ENCODE assay signal across 12 cellular contexts in the genomic region with DNA sequence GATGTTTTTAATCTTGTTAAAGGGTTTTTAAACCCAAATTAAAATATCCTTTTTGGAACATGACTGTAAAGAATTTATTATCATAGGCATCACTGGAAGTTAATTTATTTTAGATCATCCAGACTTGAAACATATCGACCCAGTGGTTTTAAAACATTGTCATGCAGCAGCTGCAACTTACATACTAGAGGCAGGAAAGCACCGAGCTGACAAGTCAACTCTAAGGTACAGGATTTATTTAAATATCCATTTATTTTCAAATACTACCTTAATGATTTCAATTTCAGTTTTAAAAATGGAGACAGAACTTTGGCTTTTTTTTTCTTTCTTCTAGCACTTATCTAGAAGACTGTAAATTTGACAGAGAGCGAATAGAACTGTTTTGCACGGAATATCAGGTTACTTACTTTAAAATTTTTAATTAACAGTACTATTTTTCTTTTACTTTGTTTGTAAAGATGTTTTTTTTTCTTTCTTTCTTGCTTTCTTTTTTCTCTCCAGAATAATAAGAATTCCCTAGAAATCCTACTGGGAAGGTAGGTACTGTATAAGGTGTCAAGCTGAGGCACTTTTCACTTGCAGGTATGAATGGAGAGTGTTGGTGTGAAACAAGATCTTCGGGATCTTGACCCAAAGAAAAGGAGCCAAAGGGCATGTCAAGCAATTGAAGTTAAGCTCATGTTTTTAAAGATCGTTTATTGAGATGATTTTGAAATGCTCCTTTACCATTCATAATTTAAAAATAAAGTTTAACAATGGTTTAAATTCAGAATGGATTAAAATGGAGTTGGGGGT. TPM values are rescaled to one million over a fixed set of nuclear protein-coding genes. Genes with fewer than 3 reads are reported as not detected.
DNase-seq lines count a peak whose midpoint lies in the region; ATAC-seq and TF ChIP-seq lines count a peak whose summit lies in the region.
"Had no signal": no experiment of that assay in that cellular context is flagged by ENCODE, and none has a peak within 500 bp of the region (broad histone marks: within the 10 kb centered on the region; RNA-seq: fewer than 3 reads in every experiment).

No MANE protein-coding gene starts in this region.

- H3K9me3 ChIP-seq in DND-41 (ENCODE audit: insufficient read depth, low read length, severe bottlenecking) (peaks cover 3% of the 10 kb centered on the region), neural progenitor cell (ENCODE audit: low read depth) (no peaks in the 10 kb centered on the region)

- no peaks in the 10 kb centered on the region for H3K9me3 Mint-ChIP-seq in central memory CD8-positive, alpha-beta T cell
- H3K9me3 Mint-ChIP-seq in neural progenitor cell = peaks cover 6% of the 10 kb centered on the region

- H4K20me1 ChIP-seq in DND-41 (ENCODE audit: insufficient read depth, low read length) (peaks cover 8% of the 10 kb centered on the region), neural progenitor cell (ENCODE audit: low read depth) (peaks cover 38% of the 10 kb centered on the region)

- H3K27me3 Mint-ChIP-seq in central memory CD8-positive, alpha-beta T cell = no peaks in the 10 kb centered on the region
- peaks cover 37% of the 10 kb centered on the region for H3K27me3 Mint-ChIP-seq in neural progenitor cell (ENCODE audit: insufficient read depth, low read depth)

- no peak overlapping the region for H3K27ac ChIP-seq in DND-41 (ENCODE audit: low read length)
- H3K27ac ChIP-seq in neural progenitor cell = no peak overlapping the region

- H3K4me3 ChIP-seq in DND-41 (ENCODE audit: low read depth in 1 of 2, low read length in 2 of 2) (peak overlapping the region; percentile 74 to 93; a peak in 3 of 4 replicates), neural progenitor cell (no peak overlapping the region)

- peak overlapping the region; percentile 77; the same call in 1 of the 2 replicates for H3K9ac ChIP-seq in DND-41 (ENCODE audit: low read depth, low read length)
- H3K9ac ChIP-seq in neural progenitor cell = no peak overlapping the region

- H3K79me2 ChIP-seq in DND-41 (ENCODE audit: insufficient read depth, low read length) (peaks cover 35% of the 10 kb centered on the region), neural progenitor cell (ENCODE audit: low read depth) (peaks cover 10% of the 10 kb centered on the region)

- H3K4me2 ChIP-seq in DND-41 (ENCODE audit: insufficient read depth, low read length) (peak overlapping the region; percentile 96), neural progenitor cell (no peak overlapping the region)

- H2AFZ ChIP-seq in DND-41 (ENCODE audit: low read depth, low read length) (no peak overlapping the region), neural progenitor cell (replicated peaks) (no peak overlapping the region)

- no peak for ATAC-seq in DND-41 (ENCODE audit: insufficient read depth, low read depth)
- no peak for ATAC-seq in central memory CD8-positive, alpha-beta T cell (replicated peaks; ENCODE audit: extremely low read depth, poor library complexity, severe bottlenecking)
- no peak for ATAC-seq in GM18909 (IDR thresholded peaks at IDR 0.05; ENCODE audit: poor library complexity, unreplicated experiment)
- ATAC-seq in GM21390 (IDR thresholded peaks at IDR 0.05; ENCODE audit: unreplicated experiment) = no peak
- ATAC-seq in GM19328 (IDR thresholded peaks at IDR 0.05; ENCODE audit: unreplicated experiment) = no peak

- DNase-seq in DND-41 (no peak), Kasumi-1 (lab: John Stamatoyannopoulos, UW) (peak; percentile 22 to 23), neural progenitor cell (ENCODE audit: low spot score) (peak; percentile 32), GM19238 (ENCODE audit: insufficient read length, low spot score) (no peak)
- DNase-seq in central memory CD8-positive, alpha-beta T cell (ENCODE audit: low spot score in 2 of 2) = no peak
- DNase-seq: activated CD4-positive, alpha-beta T cell treated with anti-CD3 and anti-CD28 coated beads for 48 hours; central memory CD4-positive, alpha-beta T cell; hippocampal formation; occipital lobe had no signal

- H3K4me1 ChIP-seq in DND-41 (ENCODE audit: insufficient read depth, low read length) (peaks cover 54% of the 10 kb centered on the region), neural progenitor cell (peaks cover 23% of the 10 kb centered on the region)

- peaks cover 44% of the 10 kb centered on the region for H3K27me3 ChIP-seq in DND-41 (ENCODE audit: insufficient read depth, low read length, poor library complexity)
- peaks cover 76% of the 10 kb centered on the region for H3K27me3 ChIP-seq in neural progenitor cell

- TF ChIP-seq CTCF in DND-41 (IDR thresholded peaks at IDR 0.05; ENCODE audit: borderline replicate concordance, extremely low read depth, low read length, poor library complexity, severe bottlenecking) = no peak
- no peak for TF ChIP-seq CTCF in neural progenitor cell (IDR thresholded peaks at IDR 0.05)

- peaks cover 31% of the 10 kb centered on the region for H3K4me1 Mint-ChIP-seq in central memory CD8-positive, alpha-beta T cell
- peaks cover 41% of the 10 kb centered on the region for H3K4me1 Mint-ChIP-seq in neural progenitor cell

- H3F3A ChIP-seq in neural progenitor cell (ENCODE audit: low read depth) = peaks cover 51% of the 10 kb centered on the region

- no peak overlapping the region for H3K27ac Mint-ChIP-seq in central memory CD8-positive, alpha-beta T cell (ENCODE audit: low read depth)
- no peak overlapping the region for H3K27ac Mint-ChIP-seq in neural progenitor cell

- H3K36me3 ChIP-seq in DND-41 (ENCODE audit: insufficient read depth, low read length) (no peaks in the 10 kb centered on the region), neural progenitor cell (no peaks in the 10 kb centered on the region)

- peak overlapping the region; percentile 94 for H3K4me3 Mint-ChIP-seq in central memory CD8-positive, alpha-beta T cell
- peak overlapping the region; percentile 95 for H3K4me3 Mint-ChIP-seq in neural progenitor cell

- peaks cover 19% of the 10 kb centered on the region for H3K36me3 Mint-ChIP-seq in central memory CD8-positive, alpha-beta T cell (ENCODE audit: insufficient read depth)
- H3K36me3 Mint-ChIP-seq in neural progenitor cell = peaks cover 5% of the 10 kb centered on the region

RNA-seq across cellular contexts. Expression of a gene that starts 1.8 kb away (rescaled TPM):
- total RNA-seq in neural progenitor cell (ENCODE audit: low replicate concordance) = 13.6 and 16.3 TPM in 2 replicates

RNA-seq across cellular contexts. Expression of a gene that starts 2.9 kb away (rescaled TPM):
- 39.9 and 59.1 TPM in 2 replicates for total RNA-seq in neural progenitor cell (ENCODE audit: low replicate concordance)

RNA-seq across cellular contexts. Expression of a gene that starts 27.3 kb away (rescaled TPM):
- 0.71 and 2.3 TPM in 2 replicates for total RNA-seq in neural progenitor cell (ENCODE audit: low replicate concordance)

Comparison
In these comparisons a context has a peak if more than half of its experiments do, and no peak if none do; other contexts are left out.
1. DNase-seq: peak in Kasumi-1 (2 of 2) and neural progenitor cell (single experiment); none in DND-41 (single experiment), central memory CD8-positive, alpha-beta T cell (0 of 2) and GM19238 (single experiment).